16 cellular contexts compared by ENCODE assay signal in genomic region chr19:33953592-33953991, GRCh38.
"Had no signal": no experiment of that assay in that cellular context is flagged by ENCODE, and none has a peak within 500 bp of the region (broad histone marks: within the 10 kb centered on the region; RNA-seq: fewer than 3 reads in every experiment).

No MANE protein-coding gene starts in this region.

- H3K4me3 Mint-ChIP-seq: activated CD8-positive, alpha-beta memory T cell treated with anti-CD3 and anti-CD28 coated beads, Interleukin-2, amount 10 ng/mL, durations not matched to agents 7 days and 5 days; activated naive CD8-positive, alpha-beta T cell treated with anti-CD3 and anti-CD28 coated beads, Interleukin-2, amount 10 ng/mL, durations not matched to agents 7 days and 5 days; activated T-cell treated with anti-CD3 and anti-CD28 coated beads, Interleukin-2, amount 50 U/mL, for 4 hours; immature natural killer cell; nephron progenitor cell; stimulated activated naive CD8-positive, alpha-beta T cell treated with anti-CD3 and anti-CD28 coated beads, Interleukin-15, Interleukin-2, amounts not matched to agents 100 ng/mL and 50 ng/mL, for 24 hours; T-helper 1 cell treated with Interleukin-12 subunit alpha and Interleukin-12 subunit beta and Interleukin-4 antibody, amounts not matched to agents 30 μg/mL and 1 μg/mL, for 36 hours had no signal

- H3K4me1 ChIP-seq: upper lobe of left lung had no signal

- H3K9me3 ChIP-seq: upper lobe of left lung had no signal

- H3K36me3 ChIP-seq: upper lobe of left lung had no signal

- H3K36me3 Mint-ChIP-seq: activated CD8-positive, alpha-beta memory T cell treated with anti-CD3 and anti-CD28 coated beads, Interleukin-2, amount 10 ng/mL, durations not matched to agents 7 days and 5 days; activated naive CD8-positive, alpha-beta T cell treated with anti-CD3 and anti-CD28 coated beads, Interleukin-2, amount 10 ng/mL, durations not matched to agents 7 days and 5 days; immature natural killer cell had no signal

- H3K9me3 Mint-ChIP-seq: activated naive CD8-positive, alpha-beta T cell treated with anti-CD3 and anti-CD28 coated beads, Interleukin-2, amount 10 ng/mL, durations not matched to agents 7 days and 5 days; activated T-cell treated with anti-CD3 and anti-CD28 coated beads, Interleukin-2, amount 50 U/mL, for 4 hours; nephron progenitor cell; stimulated activated naive CD8-positive, alpha-beta T cell treated with anti-CD3 and anti-CD28 coated beads, Interleukin-15, Interleukin-2, amounts not matched to agents 100 ng/mL and 50 ng/mL, for 24 hours; T-helper 1 cell treated with Interleukin-12 subunit alpha and Interleukin-12 subunit beta and Interleukin-4 antibody, amounts not matched to agents 30 μg/mL and 1 μg/mL, for 36 hours had no signal

- H3K27me3 ChIP-seq: upper lobe of left lung had no signal

- H3K27me3 Mint-ChIP-seq: activated CD8-positive, alpha-beta memory T cell treated with anti-CD3 and anti-CD28 coated beads, Interleukin-2, amount 10 ng/mL, durations not matched to agents 7 days and 5 days; activated naive CD8-positive, alpha-beta T cell treated with anti-CD3 and anti-CD28 coated beads, Interleukin-2, amount 10 ng/mL, durations not matched to agents 7 days and 5 days had no signal

- H3K4me1 Mint-ChIP-seq: activated CD8-positive, alpha-beta memory T cell treated with anti-CD3 and anti-CD28 coated beads, Interleukin-2, amount 10 ng/mL, durations not matched to agents 7 days and 5 days; activated naive CD8-positive, alpha-beta T cell treated with anti-CD3 and anti-CD28 coated beads, Interleukin-2, amount 10 ng/mL, durations not matched to agents 7 days and 5 days; immature natural killer cell had no signal

- DNase-seq: activated CD8-positive, alpha-beta memory T cell treated with anti-CD3 and anti-CD28 coated beads, Interleukin-2, amount 10 ng/mL, durations not matched to agents 7 days and 5 days; activated gamma-delta T cell; activated naive CD8-positive, alpha-beta T cell treated with anti-CD3 and anti-CD28 coated beads, Interleukin-2, amount 10 ng/mL, durations not matched to agents 7 days and 5 days; activated T-cell treated with anti-CD3 and anti-CD28 coated beads, Interleukin-2, amount 50 U/mL, for 4 hours; anterior cingulate cortex; effector CD8-positive, alpha-beta T cell; immature natural killer cell; mesenchymal stem cell; nephron progenitor cell; stimulated activated CD4-positive, alpha-beta T cell treated with anti-CD3 and anti-CD28 coated beads, Interleukin-2, amount 100 ng/mL, for 48 hours; upper lobe of left lung had no signal

- H3K27ac Mint-ChIP-seq: activated CD8-positive, alpha-beta memory T cell treated with anti-CD3 and anti-CD28 coated beads, Interleukin-2, amount 10 ng/mL, durations not matched to agents 7 days and 5 days; activated naive CD8-positive, alpha-beta T cell treated with anti-CD3 and anti-CD28 coated beads, Interleukin-2, amount 10 ng/mL, durations not matched to agents 7 days and 5 days; immature natural killer cell; nephron progenitor cell; stimulated activated naive CD8-positive, alpha-beta T cell treated with anti-CD3 and anti-CD28 coated beads, Interleukin-15, Interleukin-2, amounts not matched to agents 100 ng/mL and 50 ng/mL, for 24 hours; T-helper 1 cell treated with Interleukin-12 subunit alpha and Interleukin-12 subunit beta and Interleukin-4 antibody, amounts not matched to agents 30 μg/mL and 1 μg/mL, for 36 hours had no signal

- ATAC-seq: activated CD8-positive, alpha-beta memory T cell treated with anti-CD3 and anti-CD28 coated beads, Interleukin-2, amount 10 ng/mL, durations not matched to agents 7 days and 5 days; activated T-cell treated with anti-CD3 and anti-CD28 coated beads, Interleukin-2, amount 50 U/mL, for 4 hours had no signal

- H3K27ac ChIP-seq: epithelial cell of prostate, SK-N-MC, upper lobe of left lung had no signal

- H3K4me3 ChIP-seq: SK-N-MC, upper lobe of left lung had no signal

- FAIRE-seq: colon had no signal
